Comparison of ENCODE assay signal across 14 cellular contexts in the genomic region with DNA sequence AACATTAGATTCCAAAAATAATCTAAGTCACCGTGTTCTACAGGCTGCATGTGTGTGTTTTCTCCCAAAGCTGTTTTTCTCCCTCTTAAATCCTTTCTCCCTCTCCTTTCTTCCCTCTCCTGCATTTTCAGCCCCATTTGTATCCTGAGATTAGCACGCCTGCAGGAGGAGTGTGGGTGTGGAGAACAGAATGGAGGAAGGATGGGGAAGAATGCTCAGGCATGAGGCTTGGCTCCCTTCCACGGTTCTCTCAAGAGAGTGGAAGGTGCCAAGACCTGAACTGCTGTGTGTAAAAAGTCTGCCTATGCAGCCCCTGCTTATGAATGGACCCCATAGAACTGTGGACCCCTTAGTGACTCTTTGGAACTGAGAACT.
A peak's percentile ranks its signal among the peaks of the same experiment; 100 is the strongest.
DNase-seq lines count a peak whose midpoint lies in the region; ATAC-seq and TF ChIP-seq lines count a peak whose summit lies in the region.
"Had no signal": no experiment of that assay in that cellular context is flagged by ENCODE, and none has a peak within 500 bp of the region (broad histone marks: within the 10 kb centered on the region; RNA-seq: fewer than 3 reads in every experiment).

No MANE protein-coding gene starts in this region.

- no peaks in the 10 kb centered on the region for H3K36me3 Mint-ChIP-seq in activated naive CD4-positive, alpha-beta T cell treated with anti-CD3 and anti-CD28 coated beads, Interleukin-2, amount 10 ng/mL, durations not matched to agents 7 days and 5 days
- H3K36me3 Mint-ChIP-seq in activated naive CD8-positive, alpha-beta T cell treated with anti-CD3 and anti-CD28 coated beads, Interleukin-2, amount 50 U/mL, for 24 hours (ENCODE audit: low read depth), result no peaks in the 10 kb centered on the region

- H3K4me3 ChIP-seq in gastroesophageal sphincter, result no peak overlapping the region
- no peak overlapping the region for H3K4me3 ChIP-seq in ovary
- H3K4me3 ChIP-seq: Peyer's patch had no signal

- CTCF ChIA-PET in activated naive CD4-positive, alpha-beta T cell treated with anti-CD3 and anti-CD28 coated beads, Interleukin-2, amount 10 ng/mL, durations not matched to agents 7 days and 5 days (lab: Charles Lee), result no interaction called here

- TF ChIP-seq CTCF in gastroesophageal sphincter (IDR thresholded peaks at IDR 0.05) (peak in 3 of 4 experiments; percentile 16 to 38 (median 32)), ovary (IDR thresholded peaks at IDR 0.05) (no peak)

- peaks cover 16% of the 10 kb centered on the region for H3K27me3 Mint-ChIP-seq in activated naive CD4-positive, alpha-beta T cell treated with anti-CD3 and anti-CD28 coated beads, Interleukin-2, amount 10 ng/mL, durations not matched to agents 7 days and 5 days
- peaks cover 2% of the 10 kb centered on the region for H3K27me3 Mint-ChIP-seq in activated naive CD8-positive, alpha-beta T cell treated with anti-CD3 and anti-CD28 coated beads, Interleukin-2, amount 50 U/mL, for 24 hours

- intact Hi-C loops in Right ventricle myocardium inferior (cut with DNase I), result loop anchor here (1.0 to 5.0 kb wide), 2 partner anchors 29 to 195 kb away; no protein-coding TSS in a partner anchor
- intact Hi-C loops in cardiac septum (cut with DNase I), result loop anchor here (1.0 to 2.0 kb wide), 2 partner anchors 29 to 245 kb away; a partner anchor contains a TSS
- intact Hi-C loops in ovary (cut with DNase I), result no loop called here

- H3K27ac ChIP-seq in gastroesophageal sphincter (peak overlapping the region; percentile 82 to 88 (median 84)), ovary (no peak overlapping the region)
- H3K27ac ChIP-seq: HL-60 had no signal

- no peak overlapping the region for H3K4me3 Mint-ChIP-seq in activated naive CD4-positive, alpha-beta T cell treated with anti-CD3 and anti-CD28 coated beads, Interleukin-2, amount 10 ng/mL, durations not matched to agents 7 days and 5 days
- no peak overlapping the region for H3K4me3 Mint-ChIP-seq in activated naive CD8-positive, alpha-beta T cell treated with anti-CD3 and anti-CD28 coated beads, Interleukin-2, amount 50 U/mL, for 24 hours

- DNase-seq in Right ventricle myocardium inferior (ENCODE audit: missing footprints) (no peak), cardiac septum (ENCODE audit: low spot score) (no peak), ovary (peak in 4 of 5 donors; percentile 32 to 59 (median 41)), cerebellar cortex (ENCODE audit: low spot score) (no peak)
- DNase-seq in activated naive CD4-positive, alpha-beta T cell treated with anti-CD3 and anti-CD28 coated beads, Interleukin-2, amount 10 ng/mL, durations not matched to agents 7 days and 5 days, result no peak
- DNase-seq in stimulated activated naive CD4-positive, alpha-beta T cell treated with Interleukin-2 at 50 U/mL for 16 hours (lab: John Stamatoyannopoulos, UW), result no peak
- no peak for DNase-seq in activated naive CD8-positive, alpha-beta T cell treated with anti-CD3 and anti-CD28 coated beads, Interleukin-2, amount 50 U/mL, for 24 hours
- DNase-seq: activated gamma-delta T cell treated with Interleukin-2 at 50 U/mL for 16 hours, mesenchymal stem cell, NCI-H1417 treated with DMSO at 0.1 percent for 48 hours, Peyer's patch had no signal

- no peaks in the 10 kb centered on the region for H3K4me1 Mint-ChIP-seq in activated naive CD4-positive, alpha-beta T cell treated with anti-CD3 and anti-CD28 coated beads, Interleukin-2, amount 10 ng/mL, durations not matched to agents 7 days and 5 days
- no peaks in the 10 kb centered on the region for H3K4me1 Mint-ChIP-seq in activated naive CD8-positive, alpha-beta T cell treated with anti-CD3 and anti-CD28 coated beads, Interleukin-2, amount 50 U/mL, for 24 hours

- H3K36me3 ChIP-seq in gastroesophageal sphincter (no peaks in the 10 kb centered on the region), ovary (no peaks in the 10 kb centered on the region)
- H3K36me3 ChIP-seq: Peyer's patch had no signal

- H3K27me3 ChIP-seq in gastroesophageal sphincter (no peaks in the 10 kb centered on the region), ovary (no peaks in the 10 kb centered on the region)
- H3K27me3 ChIP-seq: Peyer's patch had no signal

- TF ChIP-seq EP300 in gastroesophageal sphincter (IDR thresholded peaks at IDR 0.05) (no peak), ovary (IDR thresholded peaks at IDR 0.05) (no peak)

- H3K4me1 ChIP-seq in gastroesophageal sphincter (peaks cover 19 to 80% (median 32%) of the 10 kb centered on the region in 3 donors), ovary (ENCODE audit: insufficient read depth) (peaks cover 11% of the 10 kb centered on the region)

- no peaks in the 10 kb centered on the region for H3K9me3 Mint-ChIP-seq in activated naive CD4-positive, alpha-beta T cell treated with anti-CD3 and anti-CD28 coated beads, Interleukin-2, amount 10 ng/mL, durations not matched to agents 7 days and 5 days
- H3K9me3 Mint-ChIP-seq in activated naive CD8-positive, alpha-beta T cell treated with anti-CD3 and anti-CD28 coated beads, Interleukin-2, amount 50 U/mL, for 24 hours, result no peaks in the 10 kb centered on the region

- H3K27ac Mint-ChIP-seq in activated naive CD4-positive, alpha-beta T cell treated with anti-CD3 and anti-CD28 coated beads, Interleukin-2, amount 10 ng/mL, durations not matched to agents 7 days and 5 days, result no peak overlapping the region
- no peak overlapping the region for H3K27ac Mint-ChIP-seq in activated naive CD8-positive, alpha-beta T cell treated with anti-CD3 and anti-CD28 coated beads, Interleukin-2, amount 50 U/mL, for 24 hours

- TF ChIP-seq POLR2A in gastroesophageal sphincter (IDR thresholded peaks at IDR 0.05) (no peak), ovary (IDR thresholded peaks at IDR 0.05) (no peak)

- ATAC-seq in Right ventricle myocardium inferior (peak; percentile 8), gastroesophageal sphincter (peak; percentile 46)
- no peak for ATAC-seq in activated naive CD8-positive, alpha-beta T cell treated with anti-CD3 and anti-CD28 coated beads, Interleukin-2, amount 50 U/mL, for 24 hours
- ATAC-seq: HCT116 had no signal

- H3K9me3 ChIP-seq in gastroesophageal sphincter (no peaks in the 10 kb centered on the region), ovary (no peaks in the 10 kb centered on the region)
- H3K9me3 ChIP-seq: Peyer's patch had no signal

- 4% methylated on average over 2 of the region's 3 CpGs; no CpG with 5 or more reads in 1 of the 2 donors for WGBS in gastroesophageal sphincter (ENCODE audit: low coverage in 1 of 2), 2 donors
- WGBS in ovary, 3 donors, result 2 to 4% (median 2%) methylated on average over 3 of the region's 3 CpGs

Comparison
In these comparisons a context has a peak if more than half of its experiments do, and no peak if none do; other contexts are left out.
1. DNase-seq: peak in ovary (4 of 5); none in Right ventricle myocardium inferior (single experiment), cardiac septum (single experiment), activated naive CD4-positive, alpha-beta T cell treated with anti-CD3 and anti-CD28 coated beads, Interleukin-2, amount 10 ng/mL, durations not matched to agents 7 days and 5 days (single experiment), cerebellar cortex (single experiment), stimulated activated naive CD4-positive, alpha-beta T cell treated with Interleukin-2 at 50 U/mL for 16 hours (single experiment) and activated naive CD8-positive, alpha-beta T cell treated with anti-CD3 and anti-CD28 coated beads, Interleukin-2, amount 50 U/mL, for 24 hours (single experiment).
2. H3K27ac ChIP-seq: peak in gastroesophageal sphincter (4 of 4); none in ovary (0 of 2).
3. CTCF ChIP-seq: peak in gastroesophageal sphincter (3 of 4); none in ovary (0 of 3).
4. intact Hi-C loops: an anchor here in Right ventricle myocardium inferior (1.0 to 5.0 kb wide) and cardiac septum (1.0 to 2.0 kb wide); none called in ovary.